ENCODE assay signal across 8 cellular contexts in genomic region chr19:15299568-15300409, GRCh38. TPM values are rescaled to one million over a fixed set of nuclear protein-coding genes. Genes with fewer than 3 reads are reported as not detected.
A peak's percentile ranks its signal among the peaks of the same experiment; 100 is the strongest.
DNase-seq lines count a peak whose midpoint lies in the region; ATAC-seq and TF ChIP-seq lines count a peak whose summit lies in the region.

No MANE protein-coding gene starts in this region.

- H3K4me3 Mint-ChIP-seq in CD14-positive monocyte (no peak overlapping the region), chondrocyte (ENCODE audit: unreplicated experiment) (no peak overlapping the region), natural killer cell (no peak overlapping the region)

- peaks cover 44% of the 10 kb centered on the region for H3K4me1 ChIP-seq in right cardiac atrium (ENCODE audit: control insufficient read depth, insufficient read depth, low read length)

- no peak for DNase-seq in CD14-positive monocyte (ENCODE audit: low spot score)
- DNase-seq in MG63: peak; percentile 32
- peak; percentile 36 for DNase-seq in chondrocyte (ENCODE audit: low spot score)
- DNase-seq in natural killer cell: no peak
- DNase-seq in occipital lobe (lab: John Stamatoyannopoulos, UW): no peak
- DNase-seq in right cardiac atrium: no peak

- TF ChIP-seq CTCF in CD14-positive monocyte (IDR thresholded peaks at IDR 0.05): no peak
- no peak for TF ChIP-seq CTCF in chondrocyte (IDR thresholded peaks at IDR 0.05)
- no peak for TF ChIP-seq CTCF in natural killer cell (IDR thresholded peaks at IDR 0.05)

- H3K9me3 Mint-ChIP-seq in CD14-positive monocyte: no peaks in the 10 kb centered on the region
- peaks cover 2% of the 10 kb centered on the region for H3K9me3 Mint-ChIP-seq in chondrocyte (ENCODE audit: low read depth)
- H3K9me3 Mint-ChIP-seq in natural killer cell: no peaks in the 10 kb centered on the region

- H3K27me3 ChIP-seq in MG63: no peaks in the 10 kb centered on the region
- no peaks in the 10 kb centered on the region for H3K27me3 ChIP-seq in right cardiac atrium (ENCODE audit: control insufficient read depth, insufficient read depth)

- H3K9me3 ChIP-seq in MG63: no peaks in the 10 kb centered on the region
- no peaks in the 10 kb centered on the region for H3K9me3 ChIP-seq in right cardiac atrium (ENCODE audit: control insufficient read depth, low read length)

- intact Hi-C loops in CD14-positive monocyte (cut with micrococcal nuclease): no loop called here
- intact Hi-C loops in natural killer cell (cut with micrococcal nuclease): no loop called here
- intact Hi-C loops in right cardiac atrium (cut with DNase I): no loop called here

- H3K4me3 ChIP-seq in MG63 (no peak overlapping the region), right cardiac atrium (ENCODE audit: low read length) (no peak overlapping the region)

- no peak overlapping the region for H3K27ac ChIP-seq in right cardiac atrium (ENCODE audit: low read length)

- peaks cover 38% of the 10 kb centered on the region for H3K36me3 ChIP-seq in MG63

- 80% methylated on average over 12 of the region's 12 CpGs for WGBS in right cardiac atrium

- H3K4me1 Mint-ChIP-seq in CD14-positive monocyte (peaks cover 86% of the 10 kb centered on the region), chondrocyte (ENCODE audit: low read depth) (peaks cover 90% of the 10 kb centered on the region), natural killer cell (peaks cover 82 to 92% of the 10 kb centered on the region in 2 donors)

- ATAC-seq in natural killer cell (no peak), HG02938 (IDR thresholded peaks at IDR 0.05; ENCODE audit: unreplicated experiment) (no peak), GM18909 (IDR thresholded peaks at IDR 0.05; ENCODE audit: poor library complexity, unreplicated experiment) (no peak), right cardiac atrium (no peak)

- H3K27ac Mint-ChIP-seq in CD14-positive monocyte: peak overlapping the region in 6 of 7 donors; percentile 23 to 87 (median 68)
- peak overlapping the region; percentile 95 for H3K27ac Mint-ChIP-seq in chondrocyte (ENCODE audit: unreplicated experiment)
- peak overlapping the region; percentile 14 to 82 for H3K27ac Mint-ChIP-seq in natural killer cell

- peaks cover 12 to 22% of the 10 kb centered on the region in 2 donors for H3K36me3 Mint-ChIP-seq in CD14-positive monocyte
- peaks cover 5% of the 10 kb centered on the region for H3K36me3 Mint-ChIP-seq in chondrocyte (ENCODE audit: low read depth)
- no peaks in the 10 kb centered on the region for H3K36me3 Mint-ChIP-seq in natural killer cell

- H3K27me3 Mint-ChIP-seq in CD14-positive monocyte (ENCODE audit: low read depth in 3 of 3) (peaks cover 0 to 3% (median 0%) of the 10 kb centered on the region in 3 donors), chondrocyte (ENCODE audit: low read depth) (no peaks in the 10 kb centered on the region), natural killer cell (ENCODE audit: low read depth in 2 of 2) (no peaks in the 10 kb centered on the region)

RNA-seq across cellular contexts. Expression of gene BRD4, which starts 32.5 kb away (rescaled TPM):
- polyA plus RNA-seq in CD14-positive monocyte: 1 to 10 TPM; 3.7 to 4.2 TPM
- 9.3 and 16.0 TPM in 2 replicates for total RNA-seq in MG63 (2014; rRNA removed; shearing (Covaris generic); ENCODE audit: low replicate concordance)
- total RNA-seq in chondrocyte: 83.8 to 108 TPM (median 104 TPM) in 3 replicates
- total RNA-seq in natural killer cell: 100 to 1,000 TPM in 1 of 3 donors, 10 to 100 TPM in 2; 91.9 to 116 (median 98.3) TPM
- 9.5 TPM for total RNA-seq in occipital lobe
- 10 to 100 TPM; 51.1 to 62.8 (median 59.2) TPM for total RNA-seq in right cardiac atrium
- polyA plus RNA-seq in right cardiac atrium: 29.6 TPM

Comparison
In these comparisons a context has a peak if more than half of its experiments do, and no peak if none do; other contexts are left out.
1. DNase-seq: peak in MG63 (single experiment) and chondrocyte (single experiment); none in CD14-positive monocyte (single experiment), natural killer cell (single experiment), occipital lobe (single experiment) and right cardiac atrium (0 of 3).
2. Peak in every context shown above with its lines, with median percentiles within 50 percentile points of each other: H3K27ac Mint-ChIP-seq.